Comparison of ENCODE assay signal across 15 cellular contexts in the genomic region with DNA sequence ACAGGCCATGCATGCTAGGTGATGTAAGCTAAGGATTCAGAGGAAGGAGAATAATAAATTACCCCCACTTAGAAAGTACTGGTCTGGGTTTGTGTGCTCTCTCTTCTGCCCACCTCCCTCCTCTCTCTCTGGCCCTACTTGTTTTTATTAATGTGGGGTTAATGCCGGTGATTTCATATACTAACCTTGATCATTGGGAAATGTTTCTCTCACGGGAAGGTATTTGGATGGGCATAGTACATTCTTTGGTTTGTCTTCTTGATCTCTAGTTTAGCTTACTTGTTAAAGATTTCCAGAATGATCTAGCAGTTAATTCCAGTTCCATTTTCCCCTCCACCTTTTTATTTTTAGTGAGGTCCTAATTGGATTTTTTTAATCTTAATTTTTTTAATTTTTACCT. TPM values are rescaled to one million over a fixed set of nuclear protein-coding genes. Genes with fewer than 3 reads are reported as not detected.
DNase-seq lines count a peak whose midpoint lies in the region; ATAC-seq, FAIRE-seq and TF ChIP-seq lines count a peak whose summit lies in the region.
"Had no signal": no experiment of that assay in that cellular context is flagged by ENCODE, and none has a peak within 500 bp of the region (broad histone marks: within the 10 kb centered on the region; RNA-seq: fewer than 3 reads in every experiment).

No MANE protein-coding gene starts in this region.

- TF ChIP-seq CTCF in liver (IDR thresholded peaks at IDR 0.05; ENCODE audit: low read depth, low read length, missing input control) (no peak), HepG2 (CRISPR knock-in tag; IDR thresholded peaks at IDR 0.05) (no peak), RWPE1 (conservative IDR thresholded peaks at IDR 0.05; ENCODE audit: low read depth) (no peak)

- intact Hi-C loops in HepG2 (cut with micrococcal nuclease; ENCODE audit: unreplicated experiment) (no loop called here), posterior vena cava (cut with DNase I) (no loop called here)

- POLR2A ChIA-PET in HepG2 (lab: Yijun Ruan, JAX): interaction anchor here (1.6 kb wide), 1 partner anchor 19 kb away, joined by 6 read pairs; no protein-coding TSS in a partner anchor
- POLR2A ChIA-PET in RWPE1 (lab: Yijun Ruan, JAX; ENCODE audit: low non-redundant PET): no interaction called here

- H3K27me3 ChIP-seq in liver (ENCODE audit: control insufficient read depth in 4 of 4, insufficient read depth in 4 of 4, low read length in 3 of 4) (no peaks in the 10 kb centered on the region), HepG2 (ENCODE audit: control insufficient read depth in 1 of 2, insufficient read depth in 2 of 2, low read length in 2 of 2) (no peaks in the 10 kb centered on the region)
- H3K27me3 ChIP-seq: BLaER1 treated with 17β-estradiol and CSF1 and Interleukin-3, amounts not matched to agents 10 nM and 100 nM had no signal

- H3K4me3 ChIP-seq in liver (ENCODE audit: low read depth in 1 of 3, low read length in 3 of 3) (no peak overlapping the region), HepG2 (replicated peaks in 1 of 3; ENCODE audit: insufficient read depth in 1 of 3, low read depth in 2 of 3, low read length in 3 of 3) (no peak overlapping the region)
- H3K4me3 ChIP-seq: BLaER1 treated with 17β-estradiol and CSF1 and Interleukin-3, amounts not matched to agents 10 nM and 100 nM had no signal

- H3K36me3 ChIP-seq in liver (ENCODE audit: control insufficient read depth in 4 of 4, insufficient read depth in 3 of 4, low read depth in 1 of 4, low read length in 3 of 4) (peaks cover 0 to 1% (median 0%) of the 10 kb centered on the region in 4 donors), HepG2 (replicated peaks in 1 of 2; ENCODE audit: control insufficient read depth in 1 of 2, insufficient read depth in 2 of 2, low read length in 2 of 2) (peaks cover 0 to 3% of the 10 kb centered on the region in 2 experiments; a peak in 1 of 5 replicates)

- TF ChIP-seq EP300 in HepG2 (IDR thresholded peaks at IDR 0.05; ENCODE audit: low read depth in 2 of 2, low read length in 2 of 2) (no peak), HepG2 (CRISPR knock-in tag; IDR thresholded peaks at IDR 0.05; ENCODE audit: borderline replicate concordance) (no peak)

- TF ChIP-seq RAD21 in liver (IDR thresholded peaks at IDR 0.05): peak; percentile 16 to 39
- TF ChIP-seq RAD21 in HepG2 (CRISPR knock-in tag; IDR thresholded peaks at IDR 0.05): no peak

- DNase-seq in HepG2 (ENCODE audit: low spot score) (no peak), RWPE1 (ENCODE audit: low spot score) (no peak), iris pigment epithelial cell (ENCODE audit: low read depth) (peak; percentile 34), renal cortical epithelial cell (ENCODE audit: low read depth) (peak; percentile 77), posterior vena cava (ENCODE audit: low spot score) (no peak), NCI-H510A (lab: John Stamatoyannopoulos, UW) (no peak)
- DNase-seq in activated CD8-positive, alpha-beta memory T cell treated with anti-CD3 and anti-CD28 coated beads for 24 hours: no peak
- DNase-seq: 8988T; ACHN; CD4-positive, CD25-positive, alpha-beta regulatory T cell; DMS53; GOT3; H9 had no signal

- FAIRE-seq in HepG2 (lab: Jason Lieb, UNC): no peak

- H4K20me1 ChIP-seq in HepG2 (ENCODE audit: insufficient read depth, low read length): no peaks in the 10 kb centered on the region; the same call in 1 of the 2 replicates

- WGBS in liver: 33% methylated on average over 2 of the region's 2 CpGs
- 76% methylated on average over 2 of the region's 2 CpGs for WGBS in HepG2 (ENCODE audit: low lambda C conversion rate)

- no peaks in the 10 kb centered on the region for H3K9me3 ChIP-seq in liver (ENCODE audit: control insufficient read depth in 4 of 4, low read length in 3 of 4)
- H3K9me3 ChIP-seq in HepG2 (ENCODE audit: low read length): no peaks in the 10 kb centered on the region

- peaks cover 88% of the 10 kb centered on the region for H3K79me2 ChIP-seq in HepG2 (ENCODE audit: insufficient read depth, low read length)

- no TSS peak for BruUV-seq in HepG2 (replicated peaks; lab: Mats Ljungman, UMichigan)

- in situ Hi-C loops in HepG2 (cut with HindIII; ENCODE audit: extremely low pct_ligation_motif_present, low pct_unique_long_range_greater_than_20kb): no loop called here

- H3K9ac ChIP-seq in liver (ENCODE audit: low read depth in 1 of 2, low read length in 2 of 2): peak overlapping the region in 1 of 2 donors; percentile 33
- H3K9ac ChIP-seq in HepG2 (ENCODE audit: insufficient read depth, low read depth, low read length): no peak overlapping the region
- H3K9ac ChIP-seq: BLaER1 treated with 17β-estradiol and CSF1 and Interleukin-3, amounts not matched to agents 10 nM and 100 nM had no signal

- H2AFZ ChIP-seq in HepG2 (ENCODE audit: low read length): no peak overlapping the region

- H3K27ac ChIP-seq in liver (ENCODE audit: low read depth in 1 of 2, low read length in 2 of 2) (peak overlapping the region; percentile 72 to 79), HepG2 (ENCODE audit: extremely low read length, insufficient read depth, low read length) (no peak overlapping the region), RWPE1 (peak overlapping the region; percentile 33; the same call in 1 of the 2 replicates)
- H3K27ac ChIP-seq: BLaER1 treated with 17β-estradiol and CSF1 and Interleukin-3, amounts not matched to agents 10 nM and 100 nM had no signal

- no peak overlapping the region for H3K4me2 ChIP-seq in HepG2 (ENCODE audit: low read depth, low read length)
- H3K4me2 ChIP-seq: BLaER1 treated with 17β-estradiol and CSF1 and Interleukin-3, amounts not matched to agents 10 nM and 100 nM had no signal

- CTCF ChIA-PET in HepG2 (lab: Yijun Ruan, JAX; ENCODE audit: low intra/inter-chr PET ratio, low total read pairs) (no interaction called here), RWPE1 (lab: Yijun Ruan, JAX) (no interaction called here)

- H3K4me1 ChIP-seq in liver (ENCODE audit: control insufficient read depth in 4 of 4, insufficient read depth in 4 of 4, low read length in 3 of 4): peaks cover 0 to 40% (median 24%) of the 10 kb centered on the region in 4 donors
- peaks cover 62% of the 10 kb centered on the region for H3K4me1 ChIP-seq in HepG2 (ENCODE audit: insufficient read depth, low read length)

- no peak for TF ChIP-seq POLR2A in HepG2 (IDR thresholded peaks at IDR 0.05; ENCODE audit: insufficient read depth in 1 of 2, low read depth in 2 of 2, low read length in 2 of 2)

- no peak for ATAC-seq in HepG2

RNA-seq across cellular contexts. Expression of a gene that starts 24.6 kb away (rescaled TPM):
- 10 to 100 TPM; 26.3 to 49.2 TPM for total RNA-seq in liver
- 10 to 100 TPM; 15.5 to 17.2 TPM for polyA plus RNA-seq in liver
- 30.1 and 39.9 TPM in 2 replicates for total RNA-seq in HepG2 (2016; rRNA removed; fragmentation: Illumina TruSeq; extraction: Trizol)
- total RNA-seq in HepG2 (2016; cell fraction: cytosol; rRNA removed; fragmentation: Illumina TruSeq; extraction: Trizol; ENCODE audit: low read depth): 7.4 and 8.7 TPM in 2 replicates
- total RNA-seq in HepG2 (2016; cell fraction: insoluble cytoplasmic fraction; rRNA removed; fragmentation: Illumina TruSeq; extraction: Trizol): 30.9 and 34.3 TPM in 2 replicates
- total RNA-seq in HepG2 (2016; cell fraction: membrane; rRNA removed; fragmentation: Illumina TruSeq; extraction: Trizol): 22.3 and 27.4 TPM in 2 replicates
- total RNA-seq in HepG2 (2016; cell fraction: nucleus; rRNA removed; fragmentation: Illumina TruSeq; extraction: Trizol): 30.0 and 36.8 TPM in 2 replicates
- 28.3 and 30.2 TPM in 2 replicates for polyA plus RNA-seq in HepG2 (2011; rRNA removed)
- polyA plus RNA-seq in HepG2 (2011; cell fraction: cytosol; rRNA removed): 19.6 and 22.6 TPM in 2 replicates
- polyA plus RNA-seq in HepG2 (2011; cell fraction: nucleus; rRNA removed): 21.7 and 24.1 TPM in 2 replicates
- 33.6 and 34.8 TPM in 2 replicates for polyA plus RNA-seq in HepG2 (2012)
- polyA plus RNA-seq in HepG2 (2016; cell fraction: cytosol; fragmentation: Illumina TruSeq; extraction: Trizol; ENCODE audit: low read depth): 1.4 and 1.7 TPM in 2 replicates
- 17.7 and 24.1 TPM in 2 replicates for polyA plus RNA-seq in HepG2 (2016; cell fraction: insoluble cytoplasmic fraction; fragmentation: Illumina TruSeq; extraction: Trizol; ENCODE audit: low read depth)
- polyA plus RNA-seq in HepG2 (2016; cell fraction: membrane; fragmentation: Illumina TruSeq; extraction: Trizol; ENCODE audit: low read depth): 3.9 and 5.5 TPM in 2 replicates
- 28.8 and 32.3 TPM in 2 replicates for polyA plus RNA-seq in HepG2 (2016; cell fraction: nucleus; fragmentation: Illumina TruSeq; extraction: Trizol; ENCODE audit: insufficient read depth, low read depth)
- polyA minus RNA-seq in HepG2 (2011; rRNA and poly(A)+ RNA removed; ENCODE audit: low replicate concordance): 33.9 and 80.3 TPM in 2 replicates
- polyA minus RNA-seq in HepG2 (2011; cell fraction: cytosol; rRNA and poly(A)+ RNA removed): 28.8 and 37.8 TPM in 2 replicates
- polyA minus RNA-seq in HepG2 (2011; cell fraction: nucleus; rRNA and poly(A)+ RNA removed): 41.6 and 55.4 TPM in 2 replicates
- total RNA-seq in renal cortical epithelial cell: 19.6 and 104 TPM in 2 replicates
- total RNA-seq in posterior vena cava: 10 to 100 TPM; 49.8 to 57.4 TPM

RNA-seq across cellular contexts. Expression of a gene that starts 34.8 kb away (rescaled TPM):
- total RNA-seq in liver (10 to 100 TPM; 28.3 to 71.2 TPM), HepG2 (2016; rRNA removed; fragmentation: Illumina TruSeq; extraction: Trizol) (86.1 and 94.9 TPM in 2 replicates), renal cortical epithelial cell (117 and 122 TPM in 2 replicates), posterior vena cava (100 to 1,000 TPM in 1 of 2 donors, 10 to 100 TPM in 1; 98.0 to 139 TPM)
- polyA plus RNA-seq in liver (100 to 1,000 TPM in 1 of 2 donors, 10 to 100 TPM in 1; 86.9 to 168 TPM), HepG2 (2011; rRNA removed) (45.2 and 45.3 TPM in 2 replicates)
- total RNA-seq in HepG2 (2016; cell fraction: cytosol; rRNA removed; fragmentation: Illumina TruSeq; extraction: Trizol; ENCODE audit: low read depth): 77.4 and 107 TPM in 2 replicates
- 86.7 and 87.8 TPM in 2 replicates for total RNA-seq in HepG2 (2016; cell fraction: insoluble cytoplasmic fraction; rRNA removed; fragmentation: Illumina TruSeq; extraction: Trizol)
- total RNA-seq in HepG2 (2016; cell fraction: membrane; rRNA removed; fragmentation: Illumina TruSeq; extraction: Trizol): 72.8 and 102 TPM in 2 replicates
- 32.5 and 36.8 TPM in 2 replicates for total RNA-seq in HepG2 (2016; cell fraction: nucleus; rRNA removed; fragmentation: Illumina TruSeq; extraction: Trizol)
- polyA plus RNA-seq in HepG2 (2011; cell fraction: cytosol; rRNA removed): 60.1 and 80.0 TPM in 2 replicates
- polyA plus RNA-seq in HepG2 (2011; cell fraction: nucleus; rRNA removed): 24.9 and 30.3 TPM in 2 replicates
- polyA plus RNA-seq in HepG2 (2012): 32.6 and 51.2 TPM in 2 replicates
- polyA plus RNA-seq in HepG2 (2016; cell fraction: cytosol; fragmentation: Illumina TruSeq; extraction: Trizol; ENCODE audit: low read depth): 104 and 131 TPM in 2 replicates
- 99.5 and 113 TPM in 2 replicates for polyA plus RNA-seq in HepG2 (2016; cell fraction: insoluble cytoplasmic fraction; fragmentation: Illumina TruSeq; extraction: Trizol; ENCODE audit: low read depth)
- 79.5 and 101 TPM in 2 replicates for polyA plus RNA-seq in HepG2 (2016; cell fraction: membrane; fragmentation: Illumina TruSeq; extraction: Trizol; ENCODE audit: low read depth)
- 58.8 and 65.6 TPM in 2 replicates for polyA plus RNA-seq in HepG2 (2016; cell fraction: nucleus; fragmentation: Illumina TruSeq; extraction: Trizol; ENCODE audit: insufficient read depth, low read depth)
- 39.3 and 98.7 TPM in 2 replicates for polyA minus RNA-seq in HepG2 (2011; rRNA and poly(A)+ RNA removed; ENCODE audit: low replicate concordance)
- 20.1 and 31.3 TPM in 2 replicates for polyA minus RNA-seq in HepG2 (2011; cell fraction: cytosol; rRNA and poly(A)+ RNA removed)
- 8.5 and 11.1 TPM in 2 replicates for polyA minus RNA-seq in HepG2 (2011; cell fraction: nucleus; rRNA and poly(A)+ RNA removed)

Comparison
In these comparisons a context has a peak if more than half of its experiments do, and no peak if none do; other contexts are left out.
1. DNase-seq: peak in iris pigment epithelial cell (single experiment) and renal cortical epithelial cell (single experiment); none in HepG2 (single experiment), RWPE1 (single experiment), activated CD8-positive, alpha-beta memory T cell treated with anti-CD3 and anti-CD28 coated beads for 24 hours (single experiment), posterior vena cava (single experiment) and NCI-H510A (single experiment).